In genomic region chr17:69059458-69060205, GRCh38 we compare ENCODE assay signal across 2 cellular contexts.
A peak's percentile ranks its signal among the peaks of the same experiment; 100 is the strongest.
TF ChIP-seq lines count a peak whose summit lies in the region.

No MANE protein-coding gene starts in this region.

TF ChIP-seq in SK-N-SH, 30 proteins besides CTCF, POLR2A, EP300 and RAD21:
- TF ChIP-seq USF1 (IDR thresholded peaks at IDR 0.05; ENCODE audit: borderline replicate concordance, low read depth) (peak; percentile 39; the same call in 1 of the 2 replicates), ZBTB33 (IDR thresholded peaks at IDR 0.05; ENCODE audit: borderline replicate concordance, low read depth) (no peak)
TF ChIP-seq in SK-N-SH: peak in this region for 1.

TF ChIP-seq in SK-N-SH treated with all-trans-retinoic acid at 6 μM for 48 hours, 23 proteins besides CTCF, POLR2A, EP300 and RAD21:
- TF ChIP-seq ARNTL (CRISPR knock-in tag; IDR thresholded peaks at IDR 0.05; ENCODE audit: borderline replicate concordance, low read depth) = no peak
- no peak for TF ChIP-seq GLIS3 (CRISPR knock-in tag; IDR thresholded peaks at IDR 0.05)
- no peak for TF ChIP-seq TSHZ2 (CRISPR knock-in tag; IDR thresholded peaks at IDR 0.05)
- TF ChIP-seq CREB5 (CRISPR knock-in tag; IDR thresholded peaks at IDR 0.05; ENCODE audit: low read depth) = no peak
- no peak for TF ChIP-seq ZFP3 (CRISPR knock-in tag; IDR thresholded peaks at IDR 0.05)
- TF ChIP-seq POU6F1 (CRISPR knock-in tag; IDR thresholded peaks at IDR 0.05; ENCODE audit: borderline replicate concordance, low read depth) = no peak
- no peak for TF ChIP-seq ZNF8 (CRISPR knock-in tag; IDR thresholded peaks at IDR 0.05)
- TF ChIP-seq PATZ1 (CRISPR knock-in tag; IDR thresholded peaks at IDR 0.05; ENCODE audit: borderline replicate concordance) = no peak
- no peak for TF ChIP-seq ZC3H10 (CRISPR knock-in tag; IDR thresholded peaks at IDR 0.05)
- TF ChIP-seq CSDC2 (CRISPR knock-in tag; IDR thresholded peaks at IDR 0.05) = no peak
- TF ChIP-seq PPARA (CRISPR knock-in tag; IDR thresholded peaks at IDR 0.05; ENCODE audit: borderline replicate concordance) = no peak
- no peak for TF ChIP-seq TOX (CRISPR knock-in tag; IDR thresholded peaks at IDR 0.05; ENCODE audit: borderline replicate concordance)
- no peak for TF ChIP-seq SNAI2 (CRISPR knock-in tag; IDR thresholded peaks at IDR 0.05)
- no peak for TF ChIP-seq BACH2 (CRISPR knock-in tag; IDR thresholded peaks at IDR 0.05; ENCODE audit: borderline replicate concordance)
- TF ChIP-seq ZNF565 (CRISPR knock-in tag; conservative IDR thresholded peaks at IDR 0.05; ENCODE audit: low read depth) = no peak
- no peak for TF ChIP-seq OSR1 (CRISPR knock-in tag; IDR thresholded peaks at IDR 0.05)
